ENCODE assay signal across 1 cellular context in the genomic region with DNA sequence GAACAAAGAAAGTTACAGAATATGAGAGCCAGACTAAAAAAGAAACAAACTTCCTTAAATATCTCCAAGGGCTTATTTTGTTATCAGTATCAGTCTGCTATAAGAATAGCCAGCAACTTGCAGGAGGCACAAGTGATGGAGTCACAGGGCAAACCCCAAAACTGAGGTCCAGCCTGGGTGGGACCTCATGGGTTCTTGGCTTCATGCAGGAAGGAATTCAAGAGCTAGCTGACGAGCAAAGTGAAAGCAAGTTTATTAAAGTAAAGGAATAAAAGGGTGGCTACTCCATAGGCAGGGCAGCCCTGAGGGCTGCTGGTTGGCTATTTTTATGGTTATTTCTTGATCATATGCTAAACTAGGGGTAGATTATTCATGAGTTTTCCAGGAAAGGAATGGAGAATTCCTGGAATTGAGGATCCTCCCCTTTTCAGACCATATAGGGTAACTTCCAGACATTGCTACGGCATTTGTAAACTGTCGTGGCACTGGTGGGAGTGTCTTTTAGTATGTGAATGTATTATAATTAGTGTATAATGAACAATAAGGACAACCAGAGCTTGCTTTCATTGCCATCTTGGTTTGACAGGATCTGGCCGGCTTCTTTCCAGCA.
TF ChIP-seq lines count a peak whose summit lies in the region.

No MANE protein-coding gene starts in this region.

TF ChIP-seq in endothelial cell of umbilical vein, 7 proteins besides CTCF, POLR2A, EP300 and RAD21:
- no peak for TF ChIP-seq EZH2 (IDR thresholded peaks at IDR 0.05; ENCODE audit: borderline replicate concordance, low read depth, low read length, severe bottlenecking)
TF ChIP-seq in endothelial cell of umbilical vein: peak in this region for 0.
